In the genomic region with DNA sequence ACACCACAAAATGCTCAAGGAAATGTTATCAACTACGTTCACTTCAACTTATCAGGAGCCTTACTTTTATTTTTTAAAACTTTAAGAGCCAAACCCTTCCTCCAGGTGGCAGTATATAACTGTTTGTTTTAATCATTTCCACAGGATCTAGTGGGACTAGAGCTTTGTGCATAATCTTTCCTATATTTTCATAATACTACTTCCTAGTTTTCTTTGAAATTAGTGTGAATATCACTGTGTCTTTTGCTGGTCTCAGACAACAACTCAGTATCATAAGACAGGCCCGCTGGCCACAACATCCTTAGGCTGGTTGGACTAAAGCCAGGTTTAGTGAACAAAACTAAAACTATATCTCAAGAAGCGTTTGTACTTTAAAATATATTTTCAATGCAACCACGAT, we compare ENCODE assay signal across 8 cellular contexts.
DNase-seq lines count a peak whose midpoint lies in the region; ATAC-seq, FAIRE-seq and TF ChIP-seq lines count a peak whose summit lies in the region.

No MANE protein-coding gene starts in this region.

- ATAC-seq in GM18517 (IDR thresholded peaks at IDR 0.05; ENCODE audit: unreplicated experiment) = peak; percentile 46
- ATAC-seq in GM19035 (IDR thresholded peaks at IDR 0.05; ENCODE audit: unreplicated experiment) = no peak

- H3K27ac ChIP-seq in thyroid gland = no peak overlapping the region

- no peak for FAIRE-seq in GM12891 (lab: Jason Lieb, UNC)

- H3K27me3 ChIP-seq in thyroid gland = no peaks in the 10 kb centered on the region

- H3K4me1 ChIP-seq in thyroid gland = peaks cover 0 to 13% of the 10 kb centered on the region in 2 donors

- H3K9me3 ChIP-seq in thyroid gland = no peaks in the 10 kb centered on the region

- peak in 5 of 6 experiments; percentile 13 to 60 (median 53) for TF ChIP-seq CTCF in thyroid gland (IDR thresholded peaks at IDR 0.05)

- TF ChIP-seq POLR2A in thyroid gland (IDR thresholded peaks at IDR 0.05) = no peak
- no peak for TF ChIP-seq POLR2A in GM12891 (IDR thresholded peaks at IDR 0.05; ENCODE audit: low read depth, low read length)

- intact Hi-C loops in thyroid gland (cut with DNase I) = loop anchor here (5.0 kb wide), 1 partner anchor 384 kb away; no protein-coding TSS in a partner anchor

- H3K4me3 ChIP-seq in thyroid gland (replicated peaks in 1 of 3) = no peak overlapping the region

- WGBS in thyroid gland, 2 donors = 56 to 58% methylated on average over 4 of the region's 4 CpGs

- no peaks in the 10 kb centered on the region for H3K36me3 ChIP-seq in thyroid gland

- peak; percentile 21 for DNase-seq in AG08396 (ENCODE audit: low spot score)
- DNase-seq in NCI-H345 (lab: John Stamatoyannopoulos, UW) = peak; percentile 66
- DNase-seq in amniotic epithelial cell (ENCODE audit: low read depth) = peak; percentile 45
- DNase-seq in iPS-NIHi11 (ENCODE audit: low spot score) = peak; percentile 37
- no peak for DNase-seq in thyroid gland
- no peak for DNase-seq in GM12891 (ENCODE audit: insufficient read length, low spot score)

TF ChIP-seq in GM12891, 5 proteins besides CTCF, POLR2A, EP300 and RAD21:
- TF ChIP-seq SPI1 (IDR thresholded peaks at IDR 0.05; ENCODE audit: low read depth, low read length) (no peak), TAF1 (IDR thresholded peaks at IDR 0.05; ENCODE audit: low read depth, low read length) (no peak), POLR2AphosphoS5 (IDR thresholded peaks at IDR 0.05; ENCODE audit: low read depth, low read length) (no peak), PAX5 (IDR thresholded peaks at IDR 0.05; ENCODE audit: insufficient read depth, low read length, severe bottlenecking) (no peak), POU2F2 (IDR thresholded peaks at IDR 0.05; ENCODE audit: low read depth, low read length) (no peak)

Comparison
In these comparisons a context has a peak if more than half of its experiments do, and no peak if none do; other contexts are left out.
1. DNase-seq: peak in AG08396 (single experiment), NCI-H345 (single experiment), amniotic epithelial cell (single experiment) and iPS-NIHi11 (single experiment); none in thyroid gland (0 of 2) and GM12891 (single experiment).